ENCODE assay signal across 17 cellular contexts in genomic region chr15:63312286-63312685, GRCh38.
"Had no signal": no experiment of that assay in that cellular context is flagged by ENCODE, and none has a peak within 500 bp of the region (broad histone marks: within the 10 kb centered on the region; RNA-seq: fewer than 3 reads in every experiment).

No MANE protein-coding gene starts in this region.

- H3K27ac ChIP-seq: coronary artery, gastrocnemius medialis, heart right ventricle, right atrium auricular region, sigmoid colon, skin epidermis, stomach, thoracic aorta, transverse colon had no signal

- H3K27me3 ChIP-seq: gastrocnemius medialis, heart right ventricle, right atrium auricular region, sigmoid colon, stomach, transverse colon had no signal

- H3K4me3 ChIP-seq: coronary artery, gastrocnemius medialis, heart right ventricle, mucosa of descending colon, right atrium auricular region, sigmoid colon, skin epidermis, stomach, thoracic aorta, transverse colon had no signal

- H3K9me3 ChIP-seq: gastrocnemius medialis, heart right ventricle, mucosa of descending colon, right atrium auricular region, sigmoid colon, stomach, thoracic aorta, transverse colon had no signal

- H3K4me1 ChIP-seq: gastrocnemius medialis, right atrium auricular region, sigmoid colon, stomach had no signal

- DNase-seq: effector CD8-positive, alpha-beta T cell; gastrocnemius medialis; heart right ventricle; kidney glomerular epithelial cell; mammary epithelial cell; mucosa of descending colon; naive thymus-derived CD8-positive, alpha-beta T cell; sigmoid colon; stimulated activated CD4-positive, alpha-beta T cell treated with anti-CD3 and anti-CD28 coated beads, Interleukin-2, amount 100 ng/mL, for 24 hours; stimulated activated naive CD4-positive, alpha-beta T cell; stomach; substantia nigra; transverse colon had no signal

- H3K36me3 ChIP-seq: gastrocnemius medialis, right atrium auricular region, sigmoid colon, thoracic aorta, transverse colon had no signal
